ENCODE assay signal across 15 cellular contexts in genomic region chr7:132475037-132475668, GRCh38.
DNase-seq lines count a peak whose midpoint lies in the region; ATAC-seq and TF ChIP-seq lines count a peak whose summit lies in the region.
"Had no signal": no experiment of that assay in that cellular context is flagged by ENCODE, and none has a peak within 500 bp of the region (broad histone marks: within the 10 kb centered on the region; RNA-seq: fewer than 3 reads in every experiment).

No MANE protein-coding gene starts in this region.

- DNase-seq in BE2C, result peak; percentile 28
- peak; percentile 63 for DNase-seq in endodermal cell
- DNase-seq in iPS-NIHi7 (ENCODE audit: extremely low spot score), result no peak
- no peak for DNase-seq in GM10248 (ENCODE audit: extremely low spot score)
- no peak for DNase-seq in NCI-H510A (lab: John Stamatoyannopoulos, UW)
- DNase-seq: NCI-H1092, NCI-H226, NCI-H748 treated with DMSO at 0.1 percent for 48 hours, SHP77 had no signal

- no peak for TF ChIP-seq EP300 in neural cell (conservative IDR thresholded peaks at IDR 0.05; ENCODE audit: poor library complexity, severe bottlenecking)

- H3K27ac ChIP-seq in HUES6 (ENCODE audit: low read depth, low read length), result no peak overlapping the region
- no peak overlapping the region for H3K27ac ChIP-seq in endodermal cell (ENCODE audit: low read depth, low read length)
- H3K27ac ChIP-seq in neural cell (ENCODE audit: low read length), result no peak overlapping the region
- H3K27ac ChIP-seq: KMS-11 had no signal

- H3K4me2 ChIP-seq in neural cell (ENCODE audit: low read length), result peak overlapping the region; percentile 33
- H3K4me2 ChIP-seq: KMS-11 had no signal

- peak overlapping the region; percentile 18 for H3K4me3 Mint-ChIP-seq in endodermal cell
- H3K4me3 Mint-ChIP-seq: CD4-positive, CD25-positive, alpha-beta regulatory T cell had no signal

- POLR2A ChIA-PET in GM10248 (lab: Yijun Ruan, JAX), result no interaction called here

- WGBS in endodermal cell (ENCODE audit: insufficient coverage in 1 of 2, insufficient read length in 1 of 2), 2 experiments, result 30 to 36% methylated on average over 7 to 8 of the region's 8 CpGs

- H3K36me3 Mint-ChIP-seq in endodermal cell (ENCODE audit: low read depth), result peaks cover 17% of the 10 kb centered on the region
- H3K36me3 Mint-ChIP-seq: CD4-positive, CD25-positive, alpha-beta regulatory T cell had no signal

- H3K9ac ChIP-seq in HUES6 (ENCODE audit: low read length) (no peak overlapping the region), endodermal cell (ENCODE audit: extremely low read depth, low read length, poor library complexity, severe bottlenecking) (no peak overlapping the region), neural cell (ENCODE audit: low read length) (no peak overlapping the region)
- H3K9ac ChIP-seq: KMS-11 had no signal

- no peaks in the 10 kb centered on the region for H3K79me2 ChIP-seq in neural cell (replicated peaks; ENCODE audit: insufficient read depth, low read length)

- no peak overlapping the region for H3K27ac Mint-ChIP-seq in endodermal cell

- no peaks in the 10 kb centered on the region for H3K27me3 Mint-ChIP-seq in endodermal cell (ENCODE audit: insufficient read depth)

- H3K27me3 ChIP-seq in BE2C, result no peaks in the 10 kb centered on the region
- peaks cover 6% of the 10 kb centered on the region for H3K27me3 ChIP-seq in HUES6 (ENCODE audit: control insufficient read depth, insufficient read depth, low read length)
- no peaks in the 10 kb centered on the region for H3K27me3 ChIP-seq in endodermal cell (ENCODE audit: control insufficient read depth, insufficient read depth, low read length, poor library complexity, severe bottlenecking)
- H3K27me3 ChIP-seq in neural cell (ENCODE audit: insufficient read depth, low read depth, low read length), result no peaks in the 10 kb centered on the region

- H3K9me3 ChIP-seq in BE2C (no peaks in the 10 kb centered on the region), HUES6 (ENCODE audit: control insufficient read depth, insufficient read depth, low read depth, low read length) (no peaks in the 10 kb centered on the region), endodermal cell (ENCODE audit: control insufficient read depth, low read length) (peaks cover 6% of the 10 kb centered on the region), neural cell (ENCODE audit: low read length) (peaks cover 5% of the 10 kb centered on the region)

- no peak for TF ChIP-seq CTCF in BE2C (IDR thresholded peaks at IDR 0.05; ENCODE audit: low read depth, low read length)
- TF ChIP-seq CTCF in endodermal cell (conservative IDR thresholded peaks at IDR 0.05), result no peak
- TF ChIP-seq CTCF in neural cell (IDR thresholded peaks at IDR 0.05; ENCODE audit: poor library complexity, severe bottlenecking), result no peak
- TF ChIP-seq CTCF in GM10248 (IDR thresholded peaks at IDR 0.05; ENCODE audit: control extremely low read depth, extremely low read depth, low read depth, missing control alignments), result no peak

- TF ChIP-seq RAD21 in neural cell (conservative IDR thresholded peaks at IDR 0.05), result no peak

- no peak overlapping the region for H2AFZ ChIP-seq in neural cell (ENCODE audit: low read depth, low read length)

- H3K4me3 ChIP-seq in BE2C (ENCODE audit: low read depth, low read length), result peak overlapping the region; percentile 51
- peak overlapping the region; percentile 2; the same call in 1 of the 2 replicates for H3K4me3 ChIP-seq in HUES6 (ENCODE audit: low read depth, low read length)
- H3K4me3 ChIP-seq in endodermal cell (ENCODE audit: low read length), result peak overlapping the region; percentile 48
- peak overlapping the region; percentile 33 for H3K4me3 ChIP-seq in neural cell (ENCODE audit: low read length)

- H3K36me3 ChIP-seq in BE2C, result peaks cover 2% of the 10 kb centered on the region; the same call in 1 of the 2 replicates
- H3K36me3 ChIP-seq in HUES6 (ENCODE audit: control insufficient read depth, insufficient read depth, low read length), result no peaks in the 10 kb centered on the region
- peaks cover 5% of the 10 kb centered on the region for H3K36me3 ChIP-seq in endodermal cell (ENCODE audit: control insufficient read depth, insufficient read depth, low read length)
- no peaks in the 10 kb centered on the region for H3K36me3 ChIP-seq in neural cell (ENCODE audit: insufficient read depth, low read length)

- H3K4me1 ChIP-seq in BE2C, result peaks cover 48% of the 10 kb centered on the region
- peaks cover 24% of the 10 kb centered on the region for H3K4me1 ChIP-seq in HUES6 (ENCODE audit: control insufficient read depth, insufficient read depth, low read length)
- H3K4me1 ChIP-seq in endodermal cell (ENCODE audit: control insufficient read depth, insufficient read depth, low read length), result peaks cover 13% of the 10 kb centered on the region

- H3K4me1 Mint-ChIP-seq in endodermal cell, result peaks cover 28% of the 10 kb centered on the region

- no peaks in the 10 kb centered on the region for H3K9me3 Mint-ChIP-seq in endodermal cell

- no peaks in the 10 kb centered on the region for H3K9me2 ChIP-seq in neural cell (ENCODE audit: insufficient read depth, low read length)

- no peaks in the 10 kb centered on the region for H4K20me1 ChIP-seq in neural cell (ENCODE audit: insufficient read depth)

- ATAC-seq in HG02798 (IDR thresholded peaks at IDR 0.05; ENCODE audit: poor library complexity, unreplicated experiment), result no peak
- ATAC-seq: HCT116 had no signal

- CTCF ChIA-PET in GM10248 (lab: Yijun Ruan, JAX), result no interaction called here

- H3F3A ChIP-seq in neural cell (ENCODE audit: insufficient read depth, low read length, poor library complexity, severe bottlenecking), result no peaks in the 10 kb centered on the region

TF ChIP-seq in neural cell, 6 proteins besides CTCF, POLR2A, EP300 and RAD21:
- TF ChIP-seq SMC3 (conservative IDR thresholded peaks at IDR 0.05; ENCODE audit: poor library complexity), result no peak
- no peak for TF ChIP-seq TAF1 (IDR thresholded peaks at IDR 0.05; ENCODE audit: low read depth)
- TF ChIP-seq EZH2 (IDR thresholded peaks at IDR 0.05; ENCODE audit: borderline replicate concordance, insufficient read depth, low read length, poor library complexity, severe bottlenecking), result no peak
- no peak for TF ChIP-seq MXI1 (conservative IDR thresholded peaks at IDR 0.05; ENCODE audit: poor library complexity, severe bottlenecking)
- TF ChIP-seq REST (IDR thresholded peaks at IDR 0.05; ENCODE audit: borderline replicate concordance), result no peak
- no peak for TF ChIP-seq POLR2AphosphoS5 (IDR thresholded peaks at IDR 0.05)

Comparison
In these comparisons a context has a peak if more than half of its experiments do, and no peak if none do; other contexts are left out.
1. DNase-seq: peak in BE2C (single experiment) and endodermal cell (single experiment); none in iPS-NIHi7 (single experiment), GM10248 (single experiment) and NCI-H510A (single experiment).
2. Peak in every context shown above with its lines, with median percentiles within 50 percentile points of each other: H3K4me3 ChIP-seq.